ENCODE assay signal across 1 cellular context in the genomic region with DNA sequence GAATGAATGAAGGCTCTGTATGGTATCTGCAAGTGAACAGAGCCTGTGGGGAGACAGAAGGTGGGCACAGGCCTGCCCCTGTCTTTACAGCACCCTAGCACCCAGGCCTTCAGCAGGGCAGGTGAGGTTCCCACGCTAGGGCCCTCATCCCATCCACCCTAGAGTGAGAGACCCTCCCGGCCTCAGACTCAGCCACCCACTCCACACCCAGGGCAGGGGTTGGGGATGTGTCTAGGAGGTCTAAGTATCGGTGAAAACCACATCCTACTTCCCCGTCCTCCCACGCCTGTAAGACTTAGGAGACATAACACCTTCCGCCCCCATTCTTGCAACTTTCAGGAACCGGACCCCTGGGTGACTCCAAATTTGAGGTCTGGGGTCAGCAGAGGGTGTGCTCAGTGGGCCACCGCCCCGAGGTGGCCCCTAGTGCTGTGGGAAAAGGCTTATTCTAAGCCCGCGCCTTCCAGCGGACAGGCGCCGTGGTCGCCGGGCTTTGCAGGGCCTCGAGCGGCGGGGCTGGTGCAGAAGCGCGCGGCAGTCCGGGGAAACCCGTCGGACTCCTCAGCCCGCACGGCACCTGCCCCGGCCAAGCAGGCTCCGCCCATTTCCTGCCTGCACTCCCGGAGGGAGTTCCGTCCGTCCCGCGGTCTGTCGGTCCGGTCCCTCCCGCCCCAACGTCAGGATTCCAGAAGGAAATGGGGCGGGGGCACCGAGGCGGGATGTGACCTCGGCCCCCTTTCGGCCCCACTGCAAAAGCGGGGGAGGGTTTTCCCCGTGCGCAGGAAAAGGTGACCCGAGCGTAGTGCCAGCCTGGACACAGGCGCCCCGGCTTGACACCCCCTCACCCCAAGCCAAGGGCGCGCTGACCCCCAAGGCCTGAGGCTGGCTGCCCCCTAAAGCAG.
TF ChIP-seq lines count a peak whose summit lies in the region.

No MANE protein-coding gene starts in this region.

TF ChIP-seq in HepG2, 621 proteins besides CTCF, POLR2A, EP300 and RAD21 (continued from another document and continues in another):
- TF ChIP-seq ZNF143 (CRISPR knock-in tag; IDR thresholded peaks at IDR 0.05), result peak; percentile 66; the same call in 1 of the 2 replicates
- TF ChIP-seq, protein P1, sequence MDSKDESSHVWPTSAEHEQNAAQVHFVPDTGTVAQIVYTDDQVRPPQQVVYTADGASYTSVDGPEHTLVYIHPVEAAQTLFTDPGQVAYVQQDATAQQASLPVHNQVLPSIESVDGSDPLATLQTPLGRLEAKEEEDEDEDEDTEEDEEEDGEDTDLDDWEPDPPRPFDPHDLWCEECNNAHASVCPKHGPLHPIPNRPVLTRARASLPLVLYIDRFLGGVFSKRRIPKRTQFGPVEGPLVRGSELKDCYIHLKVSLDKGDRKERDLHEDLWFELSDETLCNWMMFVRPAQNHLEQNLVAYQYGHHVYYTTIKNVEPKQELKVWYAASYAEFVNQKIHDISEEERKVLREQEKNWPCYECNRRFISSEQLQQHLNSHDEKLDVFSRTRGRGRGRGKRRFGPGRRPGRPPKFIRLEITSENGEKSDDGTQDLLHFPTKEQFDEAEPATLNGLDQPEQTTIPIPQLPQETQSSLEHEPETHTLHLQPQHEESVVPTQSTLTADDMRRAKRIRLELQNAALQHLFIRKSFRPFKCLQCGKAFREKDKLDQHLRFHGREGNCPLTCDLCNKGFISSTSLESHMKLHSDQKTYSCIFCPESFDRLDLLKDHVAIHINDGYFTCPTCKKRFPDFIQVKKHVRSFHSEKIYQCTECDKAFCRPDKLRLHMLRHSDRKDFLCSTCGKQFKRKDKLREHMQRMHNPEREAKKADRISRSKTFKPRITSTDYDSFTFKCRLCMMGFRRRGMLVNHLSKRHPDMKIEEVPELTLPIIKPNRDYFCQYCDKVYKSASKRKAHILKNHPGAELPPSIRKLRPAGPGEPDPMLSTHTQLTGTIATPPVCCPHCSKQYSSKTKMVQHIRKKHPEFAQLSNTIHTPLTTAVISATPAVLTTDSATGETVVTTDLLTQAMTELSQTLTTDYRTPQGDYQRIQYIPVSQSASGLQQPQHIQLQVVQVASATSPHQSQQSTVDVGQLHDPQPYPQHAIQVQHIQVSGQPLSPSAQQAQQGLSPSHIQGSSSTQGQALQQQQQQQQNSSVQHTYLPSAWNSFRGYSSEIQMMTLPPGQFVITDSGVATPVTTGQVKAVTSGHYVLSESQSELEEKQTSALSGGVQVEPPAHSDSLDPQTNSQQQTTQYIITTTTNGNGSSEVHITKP (CRISPR knock-in tag; IDR thresholded peaks at IDR 0.05; ENCODE audit: low read depth), result peak; percentile 60; the same call in 1 of the 2 replicates
- 0 out of 2 replicates have a peak, but pooled peaks have one; percentile 22 for TF ChIP-seq TGIF2 (CRISPR knock-in tag; IDR thresholded peaks at IDR 0.05)
- peak; percentile 67 for TF ChIP-seq NRL (CRISPR knock-in tag; IDR thresholded peaks at IDR 0.05; ENCODE audit: borderline replicate concordance)
- TF ChIP-seq, protein P2, sequence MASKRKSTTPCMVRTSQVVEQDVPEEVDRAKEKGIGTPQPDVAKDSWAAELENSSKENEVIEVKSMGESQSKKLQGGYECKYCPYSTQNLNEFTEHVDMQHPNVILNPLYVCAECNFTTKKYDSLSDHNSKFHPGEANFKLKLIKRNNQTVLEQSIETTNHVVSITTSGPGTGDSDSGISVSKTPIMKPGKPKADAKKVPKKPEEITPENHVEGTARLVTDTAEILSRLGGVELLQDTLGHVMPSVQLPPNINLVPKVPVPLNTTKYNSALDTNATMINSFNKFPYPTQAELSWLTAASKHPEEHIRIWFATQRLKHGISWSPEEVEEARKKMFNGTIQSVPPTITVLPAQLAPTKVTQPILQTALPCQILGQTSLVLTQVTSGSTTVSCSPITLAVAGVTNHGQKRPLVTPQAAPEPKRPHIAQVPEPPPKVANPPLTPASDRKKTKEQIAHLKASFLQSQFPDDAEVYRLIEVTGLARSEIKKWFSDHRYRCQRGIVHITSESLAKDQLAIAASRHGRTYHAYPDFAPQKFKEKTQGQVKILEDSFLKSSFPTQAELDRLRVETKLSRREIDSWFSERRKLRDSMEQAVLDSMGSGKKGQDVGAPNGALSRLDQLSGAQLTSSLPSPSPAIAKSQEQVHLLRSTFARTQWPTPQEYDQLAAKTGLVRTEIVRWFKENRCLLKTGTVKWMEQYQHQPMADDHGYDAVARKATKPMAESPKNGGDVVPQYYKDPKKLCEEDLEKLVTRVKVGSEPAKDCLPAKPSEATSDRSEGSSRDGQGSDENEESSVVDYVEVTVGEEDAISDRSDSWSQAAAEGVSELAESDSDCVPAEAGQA (IDR thresholded peaks at IDR 0.05; ENCODE audit: low read depth), result peak; percentile 63
- TF ChIP-seq, protein P2 (CRISPR knock-in tag; IDR thresholded peaks at IDR 0.05; ENCODE audit: borderline replicate concordance), result 0 out of 2 replicates have a peak, but pooled peaks have one; percentile 22
- TF ChIP-seq KDM4B (CRISPR knock-in tag; IDR thresholded peaks at IDR 0.05), result peak; percentile 95; the same call in 1 of the 2 replicates
- no peak; the same call in 1 of the 2 replicates for TF ChIP-seq KLF13 (CRISPR knock-in tag; IDR thresholded peaks at IDR 0.05)
- no peak for TF ChIP-seq ZNF34 (CRISPR knock-in tag; IDR thresholded peaks at IDR 0.05; ENCODE audit: borderline replicate concordance)
- peak; percentile 59; the same call in 1 of the 2 replicates for TF ChIP-seq ZMYM3 (CRISPR knock-in tag; IDR thresholded peaks at IDR 0.05)
- TF ChIP-seq RORA (CRISPR knock-in tag; IDR thresholded peaks at IDR 0.05), result no peak; the same call in 1 of the 2 replicates
- TF ChIP-seq SRSF1 (optimal IDR thresholded peaks at IDR 0.05; ENCODE audit: low read depth, low read length), result peak; percentile 91
- peak; percentile 89 for TF ChIP-seq MED13 (CRISPR knock-in tag; IDR thresholded peaks at IDR 0.05)
- peak; percentile 93; the same call in 1 of the 2 replicates for TF ChIP-seq BRD4 (CRISPR knock-in tag; IDR thresholded peaks at IDR 0.05)
- peak; percentile 94; the same call in 1 of the 2 replicates for TF ChIP-seq MYC (CRISPR knock-in tag; IDR thresholded peaks at IDR 0.05; ENCODE audit: borderline replicate concordance)
- TF ChIP-seq ZBTB20 (CRISPR knock-in tag; IDR thresholded peaks at IDR 0.05; ENCODE audit: borderline replicate concordance, low read depth), result peak; percentile 89; the same call in 1 of the 2 replicates
- peak; percentile 27; the same call in 1 of the 2 replicates for TF ChIP-seq HMG20A (CRISPR knock-in tag; IDR thresholded peaks at IDR 0.05; ENCODE audit: borderline replicate concordance)
- no peak for TF ChIP-seq MAFK (conservative IDR thresholded peaks at IDR 0.05 in 1 of 2, IDR thresholded peaks at IDR 0.05 in 1 of 2; ENCODE audit: low read length in 2 of 2)
- TF ChIP-seq, protein P3, sequence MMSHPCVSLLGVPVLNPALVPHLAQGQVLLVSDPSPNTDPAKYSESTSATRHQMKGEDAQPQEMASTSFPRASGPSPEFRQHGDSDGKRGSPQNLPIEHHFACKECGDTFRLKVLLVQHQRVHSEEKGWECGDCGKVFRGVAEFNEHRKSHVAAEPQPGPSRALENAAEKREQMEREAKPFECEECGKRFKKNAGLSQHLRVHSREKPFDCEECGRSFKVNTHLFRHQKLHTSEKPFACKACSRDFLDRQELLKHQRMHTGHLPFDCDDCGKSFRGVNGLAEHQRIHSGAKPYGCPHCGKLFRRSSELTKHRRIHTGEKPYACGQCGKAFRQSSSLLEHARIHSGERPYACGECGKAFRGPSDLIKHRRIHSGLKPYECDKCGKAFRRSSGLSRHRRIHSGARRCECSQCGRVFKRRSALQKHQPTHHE (CRISPR knock-in tag; IDR thresholded peaks at IDR 0.05; ENCODE audit: borderline replicate concordance), result peak; percentile 88; the same call in 1 of the 2 replicates
- peak; percentile 49; the same call in 1 of the 2 replicates for TF ChIP-seq NCOA5 (CRISPR knock-in tag; IDR thresholded peaks at IDR 0.05)
- peak; percentile 84 for TF ChIP-seq ZFX (CRISPR knock-in tag; IDR thresholded peaks at IDR 0.05; ENCODE audit: low read depth)
- TF ChIP-seq, protein P4, sequence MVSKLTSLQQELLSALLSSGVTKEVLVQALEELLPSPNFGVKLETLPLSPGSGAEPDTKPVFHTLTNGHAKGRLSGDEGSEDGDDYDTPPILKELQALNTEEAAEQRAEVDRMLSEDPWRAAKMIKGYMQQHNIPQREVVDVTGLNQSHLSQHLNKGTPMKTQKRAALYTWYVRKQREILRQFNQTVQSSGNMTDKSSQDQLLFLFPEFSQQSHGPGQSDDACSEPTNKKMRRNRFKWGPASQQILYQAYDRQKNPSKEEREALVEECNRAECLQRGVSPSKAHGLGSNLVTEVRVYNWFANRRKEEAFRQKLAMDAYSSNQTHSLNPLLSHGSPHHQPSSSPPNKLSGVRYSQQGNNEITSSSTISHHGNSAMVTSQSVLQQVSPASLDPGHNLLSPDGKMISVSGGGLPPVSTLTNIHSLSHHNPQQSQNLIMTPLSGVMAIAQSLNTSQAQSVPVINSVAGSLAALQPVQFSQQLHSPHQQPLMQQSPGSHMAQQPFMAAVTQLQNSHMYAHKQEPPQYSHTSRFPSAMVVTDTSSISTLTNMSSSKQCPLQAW (CRISPR knock-in tag; IDR thresholded peaks at IDR 0.05), result peak; percentile 88; the same call in 1 of the 2 replicates
- peak; percentile 90; the same call in 1 of the 2 replicates for TF ChIP-seq PCBP1 (IDR thresholded peaks at IDR 0.05; ENCODE audit: borderline replicate concordance, low read depth, low read length)
- TF ChIP-seq BORCS8-MEF2B (CRISPR knock-in tag; IDR thresholded peaks at IDR 0.05), result peak; percentile 58; the same call in 1 of the 2 replicates
- TF ChIP-seq PTBP1 (IDR thresholded peaks at IDR 0.05; ENCODE audit: low read depth, low read length, poor library complexity, severe bottlenecking), result no peak
- TF ChIP-seq SRSF4 (IDR thresholded peaks at IDR 0.05; ENCODE audit: low read depth, low read length, poor library complexity, severe bottlenecking), result no peak
- TF ChIP-seq ZFP41 (CRISPR knock-in tag; IDR thresholded peaks at IDR 0.05; ENCODE audit: borderline replicate concordance), result peak; percentile 95
- TF ChIP-seq, protein P5, sequence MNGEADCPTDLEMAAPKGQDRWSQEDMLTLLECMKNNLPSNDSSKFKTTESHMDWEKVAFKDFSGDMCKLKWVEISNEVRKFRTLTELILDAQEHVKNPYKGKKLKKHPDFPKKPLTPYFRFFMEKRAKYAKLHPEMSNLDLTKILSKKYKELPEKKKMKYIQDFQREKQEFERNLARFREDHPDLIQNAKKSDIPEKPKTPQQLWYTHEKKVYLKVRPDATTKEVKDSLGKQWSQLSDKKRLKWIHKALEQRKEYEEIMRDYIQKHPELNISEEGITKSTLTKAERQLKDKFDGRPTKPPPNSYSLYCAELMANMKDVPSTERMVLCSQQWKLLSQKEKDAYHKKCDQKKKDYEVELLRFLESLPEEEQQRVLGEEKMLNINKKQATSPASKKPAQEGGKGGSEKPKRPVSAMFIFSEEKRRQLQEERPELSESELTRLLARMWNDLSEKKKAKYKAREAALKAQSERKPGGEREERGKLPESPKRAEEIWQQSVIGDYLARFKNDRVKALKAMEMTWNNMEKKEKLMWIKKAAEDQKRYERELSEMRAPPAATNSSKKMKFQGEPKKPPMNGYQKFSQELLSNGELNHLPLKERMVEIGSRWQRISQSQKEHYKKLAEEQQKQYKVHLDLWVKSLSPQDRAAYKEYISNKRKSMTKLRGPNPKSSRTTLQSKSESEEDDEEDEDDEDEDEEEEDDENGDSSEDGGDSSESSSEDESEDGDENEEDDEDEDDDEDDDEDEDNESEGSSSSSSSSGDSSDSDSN (CRISPR knock-in tag; IDR thresholded peaks at IDR 0.05), result peak; percentile 95
- TF ChIP-seq ZNF781 (CRISPR knock-in tag; IDR thresholded peaks at IDR 0.05; ENCODE audit: borderline replicate concordance, not compliant biosample characterization), result peak; percentile 13
- TF ChIP-seq, protein P6, sequence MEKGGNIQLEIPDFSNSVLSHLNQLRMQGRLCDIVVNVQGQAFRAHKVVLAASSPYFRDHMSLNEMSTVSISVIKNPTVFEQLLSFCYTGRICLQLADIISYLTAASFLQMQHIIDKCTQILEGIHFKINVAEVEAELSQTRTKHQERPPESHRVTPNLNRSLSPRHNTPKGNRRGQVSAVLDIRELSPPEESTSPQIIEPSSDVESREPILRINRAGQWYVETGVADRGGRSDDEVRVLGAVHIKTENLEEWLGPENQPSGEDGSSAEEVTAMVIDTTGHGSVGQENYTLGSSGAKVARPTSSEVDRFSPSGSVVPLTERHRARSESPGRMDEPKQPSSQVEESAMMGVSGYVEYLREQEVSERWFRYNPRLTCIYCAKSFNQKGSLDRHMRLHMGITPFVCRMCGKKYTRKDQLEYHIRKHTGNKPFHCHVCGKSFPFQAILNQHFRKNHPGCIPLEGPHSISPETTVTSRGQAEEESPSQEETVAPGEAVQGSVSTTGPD (CRISPR knock-in tag; IDR thresholded peaks at IDR 0.05), result no peak
- TF ChIP-seq ZMYM4 (CRISPR knock-in tag; IDR thresholded peaks at IDR 0.05), result no peak; the same call in 1 of the 2 replicates
- TF ChIP-seq ZFP82 (CRISPR knock-in tag; IDR thresholded peaks at IDR 0.05; ENCODE audit: borderline replicate concordance), result peak; percentile 27; the same call in 1 of the 2 replicates
- TF ChIP-seq DNMT1 (CRISPR knock-in tag; IDR thresholded peaks at IDR 0.05), result no peak
- peak; percentile 92; the same call in 1 of the 2 replicates for TF ChIP-seq ZSCAN20 (CRISPR knock-in tag; IDR thresholded peaks at IDR 0.05; ENCODE audit: borderline replicate concordance)
- TF ChIP-seq, protein P7, sequence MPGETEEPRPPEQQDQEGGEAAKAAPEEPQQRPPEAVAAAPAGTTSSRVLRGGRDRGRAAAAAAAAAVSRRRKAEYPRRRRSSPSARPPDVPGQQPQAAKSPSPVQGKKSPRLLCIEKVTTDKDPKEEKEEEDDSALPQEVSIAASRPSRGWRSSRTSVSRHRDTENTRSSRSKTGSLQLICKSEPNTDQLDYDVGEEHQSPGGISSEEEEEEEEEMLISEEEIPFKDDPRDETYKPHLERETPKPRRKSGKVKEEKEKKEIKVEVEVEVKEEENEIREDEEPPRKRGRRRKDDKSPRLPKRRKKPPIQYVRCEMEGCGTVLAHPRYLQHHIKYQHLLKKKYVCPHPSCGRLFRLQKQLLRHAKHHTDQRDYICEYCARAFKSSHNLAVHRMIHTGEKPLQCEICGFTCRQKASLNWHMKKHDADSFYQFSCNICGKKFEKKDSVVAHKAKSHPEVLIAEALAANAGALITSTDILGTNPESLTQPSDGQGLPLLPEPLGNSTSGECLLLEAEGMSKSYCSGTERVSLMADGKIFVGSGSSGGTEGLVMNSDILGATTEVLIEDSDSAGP (CRISPR knock-in tag; IDR thresholded peaks at IDR 0.05; ENCODE audit: borderline replicate concordance), result peak; percentile 62; the same call in 1 of the 2 replicates
- peak; percentile 80 for TF ChIP-seq ZNF160 (CRISPR knock-in tag; IDR thresholded peaks at IDR 0.05)
- TF ChIP-seq CBFB (CRISPR knock-in tag; IDR thresholded peaks at IDR 0.05), result peak; percentile 90
